In the genomic region with DNA sequence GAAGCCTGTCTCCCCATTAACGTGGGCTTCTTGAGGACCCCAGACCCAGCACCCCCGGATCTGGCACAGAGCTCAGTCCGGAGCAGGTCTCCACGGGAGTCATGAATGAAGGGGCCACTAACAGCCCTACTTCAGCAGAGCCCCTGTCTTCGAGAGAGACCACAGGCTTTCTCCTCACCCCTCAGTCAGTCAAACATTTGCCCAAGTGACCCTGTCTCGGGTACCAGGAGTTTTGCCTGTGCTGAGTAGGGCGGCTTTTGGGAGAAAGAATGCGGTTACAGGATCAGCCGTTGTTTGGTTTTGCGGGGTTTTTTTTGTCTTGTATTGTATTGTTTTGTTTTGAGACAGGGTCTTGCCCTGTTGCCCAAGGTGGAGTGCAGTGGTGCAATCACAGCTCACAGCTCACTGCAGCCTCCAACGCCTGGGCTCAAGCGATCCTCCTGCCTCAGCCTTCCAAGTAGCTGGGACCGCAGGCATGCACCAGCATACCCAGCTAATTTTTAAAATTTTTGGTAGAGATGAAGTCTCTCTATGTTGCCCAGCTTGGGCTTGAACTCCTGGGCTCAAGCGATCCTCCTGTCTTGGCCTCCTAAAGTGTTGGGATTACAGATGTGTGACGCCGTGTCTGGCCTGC, we compare ENCODE assay signal across 1 cellular context.
TF ChIP-seq lines count a peak whose summit lies in the region.

No MANE protein-coding gene starts in this region.

TF ChIP-seq in HepG2, 621 proteins besides CTCF, POLR2A, EP300 and RAD21:
- TF ChIP-seq, protein P1, sequence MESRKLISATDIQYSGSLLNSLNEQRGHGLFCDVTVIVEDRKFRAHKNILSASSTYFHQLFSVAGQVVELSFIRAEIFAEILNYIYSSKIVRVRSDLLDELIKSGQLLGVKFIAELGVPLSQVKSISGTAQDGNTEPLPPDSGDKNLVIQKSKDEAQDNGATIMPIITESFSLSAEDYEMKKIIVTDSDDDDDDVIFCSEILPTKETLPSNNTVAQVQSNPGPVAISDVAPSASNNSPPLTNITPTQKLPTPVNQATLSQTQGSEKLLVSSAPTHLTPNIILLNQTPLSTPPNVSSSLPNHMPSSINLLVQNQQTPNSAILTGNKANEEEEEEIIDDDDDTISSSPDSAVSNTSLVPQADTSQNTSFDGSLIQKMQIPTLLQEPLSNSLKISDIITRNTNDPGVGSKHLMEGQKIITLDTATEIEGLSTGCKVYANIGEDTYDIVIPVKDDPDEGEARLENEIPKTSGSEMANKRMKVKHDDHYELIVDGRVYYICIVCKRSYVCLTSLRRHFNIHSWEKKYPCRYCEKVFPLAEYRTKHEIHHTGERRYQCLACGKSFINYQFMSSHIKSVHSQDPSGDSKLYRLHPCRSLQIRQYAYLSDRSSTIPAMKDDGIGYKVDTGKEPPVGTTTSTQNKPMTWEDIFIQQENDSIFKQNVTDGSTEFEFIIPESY (CRISPR knock-in tag; IDR thresholded peaks at IDR 0.05): 0 out of 2 replicates have a peak, but pooled peaks have one; percentile 17
- no peak for TF ChIP-seq PHF21A (CRISPR knock-in tag; IDR thresholded peaks at IDR 0.05)
- no peak for TF ChIP-seq CC2D1A (CRISPR knock-in tag; IDR thresholded peaks at IDR 0.05)
- TF ChIP-seq ZNF543 (CRISPR knock-in tag; IDR thresholded peaks at IDR 0.05): no peak
- TF ChIP-seq DR1 (CRISPR knock-in tag; IDR thresholded peaks at IDR 0.05): no peak
- TF ChIP-seq, protein P2, sequence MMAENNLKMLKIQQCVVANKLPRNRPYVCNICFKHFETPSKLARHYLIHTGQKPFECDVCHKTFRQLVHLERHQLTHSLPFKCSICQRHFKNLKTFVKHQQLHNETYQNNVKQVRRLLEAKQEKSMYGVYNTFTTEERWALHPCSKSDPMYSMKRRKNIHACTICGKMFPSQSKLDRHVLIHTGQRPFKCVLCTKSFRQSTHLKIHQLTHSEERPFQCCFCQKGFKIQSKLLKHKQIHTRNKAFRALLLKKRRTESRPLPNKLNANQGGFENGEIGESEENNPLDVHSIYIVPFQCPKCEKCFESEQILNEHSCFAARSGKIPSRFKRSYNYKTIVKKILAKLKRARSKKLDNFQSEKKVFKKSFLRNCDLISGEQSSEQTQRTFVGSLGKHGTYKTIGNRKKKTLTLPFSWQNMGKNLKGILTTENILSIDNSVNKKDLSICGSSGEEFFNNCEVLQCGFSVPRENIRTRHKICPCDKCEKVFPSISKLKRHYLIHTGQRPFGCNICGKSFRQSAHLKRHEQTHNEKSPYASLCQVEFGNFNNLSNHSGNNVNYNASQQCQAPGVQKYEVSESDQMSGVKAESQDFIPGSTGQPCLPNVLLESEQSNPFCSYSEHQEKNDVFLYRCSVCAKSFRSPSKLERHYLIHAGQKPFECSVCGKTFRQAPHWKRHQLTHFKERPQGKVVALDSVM (CRISPR knock-in tag; IDR thresholded peaks at IDR 0.05): peak; percentile 75
